In genomic region chr7:82429408-82429807, GRCh38 we compare ENCODE assay signal across 24 cellular contexts. TPM values are rescaled to one million over a fixed set of nuclear protein-coding genes. Genes with fewer than 3 reads are reported as not detected.
"Had no signal": no experiment of that assay in that cellular context is flagged by ENCODE, and none has a peak within 500 bp of the region (broad histone marks: within the 10 kb centered on the region; RNA-seq: fewer than 3 reads in every experiment).

No MANE protein-coding gene starts in this region.

- H3K27me3 ChIP-seq: ascending aorta, breast epithelium, colonic mucosa, heart left ventricle, stomach, suprapubic skin, tibial nerve had no signal

- H3K9ac ChIP-seq: parathyroid adenoma had no signal

- H3K27ac ChIP-seq: ascending aorta, breast epithelium, colonic mucosa, epithelial cell of prostate, heart left ventricle, parathyroid adenoma, stomach, suprapubic skin, tibial nerve, VCaP had no signal

- H3K4me3 ChIP-seq: ascending aorta, breast epithelium, colonic mucosa, stomach, suprapubic skin, tibial nerve had no signal

- H3K79me2 ChIP-seq: parathyroid adenoma had no signal

- H2AFZ ChIP-seq: parathyroid adenoma had no signal

- H3K4me1 ChIP-seq: ascending aorta, breast epithelium, colonic mucosa, parathyroid adenoma, suprapubic skin, tibial nerve had no signal

- H3K36me3 ChIP-seq: ascending aorta, breast epithelium, colonic mucosa, heart left ventricle, stomach, suprapubic skin, tibial nerve had no signal

- ATAC-seq: activated CD4-positive, CD25-positive, alpha-beta regulatory T cell treated with anti-CD3 and anti-CD28 coated beads, Interleukin-2, amount 50 U/mL, for 24 hours; activated CD8-positive, alpha-beta memory T cell treated with anti-CD3 and anti-CD28 coated beads, Interleukin-2, amount 10 ng/mL, durations not matched to agents 7 days and 5 days; activated CD8-positive, alpha-beta T cell treated with anti-CD3 and anti-CD28 coated beads for 36 hours; activated naive CD4-positive, alpha-beta T cell treated with anti-CD3 and anti-CD28 coated beads, Interleukin-2, amount 50 U/mL, for 72 hours; left cardiac atrium; sciatic nerve; stimulated activated memory B cell treated with anti-CD40 and anti-IgM and Interleukin-4, amounts not matched to agents 10 μg/mL and 1 μg/mL and 100 μg/mL, for 72 hours had no signal

- DNase-seq: activated CD4-positive, alpha-beta T cell treated with anti-CD3 and anti-CD28 coated beads, Interleukin-2, amount 10 ng/mL, durations not matched to agents 7 days and 5 days; activated CD8-positive, alpha-beta memory T cell treated with anti-CD3 and anti-CD28 coated beads, Interleukin-2, amount 10 ng/mL, durations not matched to agents 7 days and 5 days; activated CD8-positive, alpha-beta T cell treated with anti-CD3 and anti-CD28 coated beads for 36 hours; activated gamma-delta T cell treated with Interleukin-2 at 50 U/mL for 16 hours; activated T-cell treated with anti-CD3 and anti-CD28 coated beads for 4 hours; colonic mucosa; heart left ventricle; left cardiac atrium; small intestine; stimulated activated CD4-positive, alpha-beta T cell treated with anti-CD3 and anti-CD28 coated beads, Interleukin-2, amount 100 ng/mL, for 24 hours; stomach had no signal

- H3K9me3 ChIP-seq: ascending aorta, breast epithelium, colonic mucosa, heart left ventricle, stomach, suprapubic skin, tibial nerve had no signal

RNA-seq across cellular contexts. Expression of gene CACNA2D1, which starts 14.2 kb away (rescaled TPM):
- total RNA-seq: activated CD4-positive, alpha-beta T cell treated with anti-CD3 and anti-CD28 coated beads, Interleukin-2, amount 10 ng/mL, durations not matched to agents 7 days and 5 days; activated CD8-positive, alpha-beta T cell treated with anti-CD3 and anti-CD28 coated beads for 36 hours; activated naive CD4-positive, alpha-beta T cell treated with anti-CD3 and anti-CD28 coated beads, Interleukin-2, amount 50 U/mL, for 72 hours; activated T-helper 1 cell treated with anti-CD3 and anti-CD28 coated beads, Interleukin-12 subunit alpha, Interleukin-12 subunit beta, Interleukin-2, Interleukin-4 antibody, amounts not matched to agents 30 ng/mL and 10 ng/mL and 1 ng/mL, durations not matched to agents 14 hours and 24 hours and 36 hours; T-helper 2 cell treated with Interferon-gamma antibody and Interleukin-4, amounts not matched to agents 100 ng/mL and 5 ng/mL, for 36 hours had no signal
